14 cellular contexts compared by ENCODE assay signal in genomic region chr16:88298882-88299745, GRCh38.
DNase-seq lines count a peak whose midpoint lies in the region; ATAC-seq and TF ChIP-seq lines count a peak whose summit lies in the region.
"Had no signal": no experiment of that assay in that cellular context is flagged by ENCODE, and none has a peak within 500 bp of the region (broad histone marks: within the 10 kb centered on the region; RNA-seq: fewer than 3 reads in every experiment).

No MANE protein-coding gene starts in this region.

- H2BK12ac ChIP-seq in neuronal stem cell (ENCODE audit: low read length): no peak overlapping the region

- H2AFZ ChIP-seq in neuronal stem cell (ENCODE audit: low read length): no peak overlapping the region

- H3K4me1 ChIP-seq in neuronal stem cell (ENCODE audit: control insufficient read depth in 2 of 2, insufficient read depth in 1 of 2, low read depth in 1 of 2, low read length in 2 of 2): peaks cover 0 to 10% of the 10 kb centered on the region in 2 donors
- H3K4me1 ChIP-seq: pancreas had no signal

- no peaks in the 10 kb centered on the region for H3K36me3 ChIP-seq in neuronal stem cell (replicated peaks in 1 of 2; ENCODE audit: control insufficient read depth in 2 of 2, insufficient read depth in 2 of 2, low read length in 2 of 2)
- H3K36me3 ChIP-seq: pancreas had no signal

- peak overlapping the region; percentile 75 for H3K18ac ChIP-seq in neuronal stem cell (ENCODE audit: low read length)

- no CpG with 5 or more reads among the region's 14 CpGs for WGBS in neuronal stem cell (ENCODE audit: extremely low coverage in 2 of 2, insufficient read length in 2 of 2, insufficient replicate concordance in 1 of 2), 2 donors

- peaks cover 3 to 6% of the 10 kb centered on the region in 2 donors for H3K9me3 ChIP-seq in neuronal stem cell (replicated peaks in 1 of 2; ENCODE audit: control insufficient read depth in 2 of 2, insufficient read depth in 1 of 2, low read depth in 1 of 2, low read length in 2 of 2)
- H3K9me3 ChIP-seq: pancreas had no signal

- no peak overlapping the region for H3K9ac ChIP-seq in neuronal stem cell (ENCODE audit: low read depth, low read length, poor library complexity)

- peak overlapping the region; percentile 72 for H4K8ac ChIP-seq in neuronal stem cell (ENCODE audit: low read depth, low read length)

- H3K23ac ChIP-seq in neuronal stem cell (ENCODE audit: low read depth, low read length, poor library complexity): no peak overlapping the region

- H3K79me1 ChIP-seq in neuronal stem cell (ENCODE audit: low read depth, low read length): no peaks in the 10 kb centered on the region

- no peak overlapping the region for H2BK120ac ChIP-seq in neuronal stem cell (ENCODE audit: low read depth, low read length)

- peaks cover 0 to 13% (median 0%) of the 10 kb centered on the region in 3 experiments for H3K27me3 ChIP-seq in neuronal stem cell (ENCODE audit: control insufficient read depth in 3 of 3, insufficient read depth in 3 of 3, low read depth in 1 of 3, low read length in 3 of 3)
- H3K27me3 ChIP-seq: pancreas had no signal

- no peak overlapping the region for H3K27ac ChIP-seq in neuronal stem cell (replicated peaks; ENCODE audit: low read length)
- H3K27ac ChIP-seq: 22Rv1, pancreas had no signal

- H2AK5ac ChIP-seq in neuronal stem cell (ENCODE audit: low read depth, low read length): peak overlapping the region; percentile 54

- H3K4me2 ChIP-seq in neuronal stem cell (ENCODE audit: insufficient read depth, low read length, poor library complexity, severe bottlenecking): no peak overlapping the region

- H3K4me3 ChIP-seq in cardiac fibroblast (replicated peaks in 1 of 2; ENCODE audit: low read depth in 2 of 2, low read length in 2 of 2) (no peak overlapping the region), neuronal stem cell (ENCODE audit: low read length in 2 of 2) (no peak overlapping the region)
- H3K4me3 ChIP-seq: pancreas had no signal

- H3K14ac ChIP-seq in neuronal stem cell (ENCODE audit: low read length): no peak overlapping the region

- no peak overlapping the region for H2BK5ac ChIP-seq in neuronal stem cell (ENCODE audit: low read length)

- H3K4ac ChIP-seq in neuronal stem cell (ENCODE audit: low read length): peak overlapping the region; percentile 53

- no peak for DNase-seq in activated CD4-positive, CD25-positive, alpha-beta regulatory T cell (lab: John Stamatoyannopoulos, UW)
- DNase-seq in HCEC 1CT: peak; percentile 64
- DNase-seq in cardiac fibroblast (ENCODE audit: low read depth in 2 of 2): peak; percentile 21 to 72
- no peak for DNase-seq in neuronal stem cell (ENCODE audit: low spot score)
- no peak for DNase-seq in mucosa of gallbladder (ENCODE audit: low spot score)
- DNase-seq in H4 (ENCODE audit: low spot score): no peak
- DNase-seq in NCI-H2107 treated with DMSO at 0.1 percent for 48 hours (lab: John Stamatoyannopoulos, UW; ENCODE audit: unreplicated experiment): no peak
- DNase-seq: activated T-cell treated with anti-CD3 and anti-CD28 coated beads, Interleukin-2, amount 50 U/mL, for 1 hour; DMS53; OCI-M1; T1000 had no signal

- TF ChIP-seq CTCF in cardiac fibroblast (IDR thresholded peaks at IDR 0.05; ENCODE audit: low read depth, low read length): no peak

- ATAC-seq in activated CD4-positive, CD25-positive, alpha-beta regulatory T cell treated with anti-CD3 and anti-CD28 coated beads, Interleukin-2, amount 50 U/mL, for 24 hours: peak; percentile 20 to 44

- peak overlapping the region; percentile 17 for H2BK15ac ChIP-seq in neuronal stem cell (ENCODE audit: low read length)

- no peak overlapping the region for H4K91ac ChIP-seq in neuronal stem cell (ENCODE audit: low read depth, low read length, poor library complexity)

Comparison
In these comparisons a context has a peak if more than half of its experiments do, and no peak if none do; other contexts are left out.
1. DNase-seq: peak in HCEC 1CT (single experiment) and cardiac fibroblast (2 of 2); none in activated CD4-positive, CD25-positive, alpha-beta regulatory T cell (0 of 4), neuronal stem cell (single experiment), mucosa of gallbladder (single experiment), H4 (single experiment) and NCI-H2107 treated with DMSO at 0.1 percent for 48 hours (single experiment).